In the genomic region with DNA sequence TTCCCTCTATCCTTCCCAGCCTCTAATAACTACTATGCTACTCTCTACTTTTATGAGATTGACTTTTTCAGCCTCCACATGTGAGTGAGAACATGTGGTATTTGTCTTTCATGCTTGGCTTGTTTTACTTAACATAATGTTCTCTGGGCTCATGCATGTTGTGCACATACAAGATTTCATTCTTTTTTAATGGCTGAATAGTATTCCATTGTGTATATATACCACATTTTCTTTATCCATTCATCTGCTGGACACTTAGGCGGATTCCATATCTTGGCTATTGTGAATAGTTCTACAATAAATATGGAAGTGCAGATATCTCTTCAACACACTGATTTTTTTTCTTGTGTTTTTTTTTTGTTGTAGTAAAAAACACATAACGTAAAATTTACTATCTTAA, we compare ENCODE assay signal across 28 cellular contexts.
"Had no signal": no experiment of that assay in that cellular context is flagged by ENCODE, and none has a peak within 500 bp of the region (broad histone marks: within the 10 kb centered on the region; RNA-seq: fewer than 3 reads in every experiment).

No MANE protein-coding gene starts in this region.

- H3K4me3 ChIP-seq: adrenal gland, body of pancreas, breast epithelium had no signal

- ATAC-seq: activated CD8-positive, alpha-beta T cell treated with anti-CD3 and anti-CD28 coated beads for 36 hours; activated naive CD4-positive, alpha-beta T cell treated with anti-CD3 and anti-CD28 coated beads, Interleukin-2, amount 50 U/mL, for 72 hours; activated T-cell treated with anti-CD3 and anti-CD28 coated beads, Interleukin-2, amount 50 U/mL, for 4 hours; activated T-cell treated with anti-CD3 and anti-CD28 coated beads, Interleukin-2, amount 50 U/mL, for 72 hours; activated T-helper 17 cell treated with anti-CD3 and anti-CD28 coated beads, Interleukin-2, amount 50 U/mL, for 72 hours; body of pancreas had no signal

- DNase-seq: activated B cell treated with CpG ODN at 0.5 μM for 24 hours; activated CD4-positive, alpha-beta memory T cell treated with anti-CD3 and anti-CD28 coated beads for 36 hours; activated CD4-positive, alpha-beta T cell treated with anti-CD3 and anti-CD28 coated beads for 4 hours; activated CD4-positive, alpha-beta T cell treated with anti-CD3 and anti-CD28 coated beads, Interleukin-2, amount 50 U/mL, for 1 hour; activated CD4-positive, alpha-beta T cell treated with anti-CD3 and anti-CD28 coated beads, Interleukin-2, amount 50 U/mL, for 4 hours; activated CD4-positive, CD25-positive, alpha-beta regulatory T cell treated with anti-CD3 and anti-CD28 coated beads, Interleukin-2, amount 50 U/mL, for 72 hours; activated CD8-positive, alpha-beta memory T cell treated with anti-CD3 and anti-CD28 coated beads, Interleukin-2, amount 50 U/mL, for 4 hours; activated CD8-positive, alpha-beta T cell treated with anti-CD3 and anti-CD28 coated beads for 36 hours; activated gamma-delta T cell treated with Interleukin-2 at 50 U/mL for 16 hours; activated naive CD4-positive, alpha-beta T cell; activated naive CD4-positive, alpha-beta T cell treated with anti-CD3 and anti-CD28 coated beads for 36 hours; activated naive CD4-positive, alpha-beta T cell treated with anti-CD3 and anti-CD28 coated beads, Interleukin-2, amount 50 U/mL, for 16 hours; activated naive CD8-positive, alpha-beta T cell treated with anti-CD3 and anti-CD28 coated beads for 36 hours; activated T-cell treated with anti-CD3 and anti-CD28 coated beads for 4 hours; activated T-cell treated with anti-CD3 and anti-CD28 coated beads, Interleukin-2, amount 50 U/mL, for 1 hour; activated T-cell treated with anti-CD3 and anti-CD28 coated beads, Interleukin-2, amount 50 U/mL, for 4 hours; activated T-cell treated with anti-CD3 and anti-CD28 coated beads, Interleukin-2, amount 50 U/mL, for 72 hours; adrenal gland; amniotic stem cell; body of pancreas; brain microvascular endothelial cell; central memory CD4-positive, alpha-beta T cell; T-helper 2 cell; T-helper 9 cell had no signal

- H3K36me3 ChIP-seq: adrenal gland, brain microvascular endothelial cell, breast epithelium had no signal

- H3K4me1 ChIP-seq: body of pancreas, breast epithelium had no signal

- H3K9me3 ChIP-seq: adrenal gland, body of pancreas, breast epithelium had no signal

- H3K27ac ChIP-seq: adrenal gland, body of pancreas, brain microvascular endothelial cell, breast epithelium, VCaP had no signal

- H3K27me3 ChIP-seq: adrenal gland, body of pancreas, brain microvascular endothelial cell, breast epithelium had no signal
